15 cellular contexts compared by ENCODE assay signal in genomic region chr9:13386935-13387667, GRCh38.
DNase-seq lines count a peak whose midpoint lies in the region; ATAC-seq and TF ChIP-seq lines count a peak whose summit lies in the region.
"Had no signal": no experiment of that assay in that cellular context is flagged by ENCODE, and none has a peak within 500 bp of the region (broad histone marks: within the 10 kb centered on the region; RNA-seq: fewer than 3 reads in every experiment).

No MANE protein-coding gene starts in this region.

- no peaks in the 10 kb centered on the region for H3K36me3 ChIP-seq in SK-N-SH (replicated peaks in 1 of 2; ENCODE audit: control insufficient read depth in 1 of 2, insufficient read depth in 2 of 2, low read length in 1 of 2)
- H3K36me3 ChIP-seq in psoas muscle (ENCODE audit: insufficient read depth in 1 of 2, low read depth in 1 of 2): no peaks in the 10 kb centered on the region
- H3K36me3 ChIP-seq in colonic mucosa: no peaks in the 10 kb centered on the region

- 52% methylated on average over 3 of the region's 3 CpGs for WGBS in SK-N-SH (ENCODE audit: low lambda C conversion rate)
- WGBS in psoas muscle, 3 donors: 50 to 71% (median 59%) methylated on average over 3 of the region's 3 CpGs

- TF ChIP-seq CTCF in AG09309 (IDR thresholded peaks at IDR 0.05; ENCODE audit: control insufficient read depth, insufficient read depth, low read depth, low read length, missing control alignments) (no peak), SK-N-SH (IDR thresholded peaks at IDR 0.05) (no peak), fibroblast of the aortic adventitia (IDR thresholded peaks at IDR 0.05; ENCODE audit: insufficient read depth, low read length) (no peak), psoas muscle (IDR thresholded peaks at IDR 0.05) (no peak), colonic mucosa (IDR thresholded peaks at IDR 0.05) (no peak)

- H3K27ac ChIP-seq in SK-N-SH (ENCODE audit: low read depth in 2 of 2, low read length in 1 of 2) (peak overlapping the region; percentile 23 to 35; a peak in 3 of 4 replicates), psoas muscle (peak overlapping the region; percentile 50), colonic mucosa (no peak overlapping the region)
- H3K27ac ChIP-seq: HL-60 had no signal

- H3F3A ChIP-seq in SK-N-SH (replicated peaks; ENCODE audit: insufficient read depth): peaks cover 6% of the 10 kb centered on the region

- no peak for TF ChIP-seq EP300 in SK-N-SH (IDR thresholded peaks at IDR 0.05; ENCODE audit: borderline replicate concordance in 1 of 2, low read depth in 1 of 2, low read length in 1 of 2)

- H3K9me3 ChIP-seq in SK-N-SH: peaks cover 7% of the 10 kb centered on the region; the same call in 1 of the 2 replicates
- H3K9me3 ChIP-seq in psoas muscle: peaks cover 13% of the 10 kb centered on the region
- no peaks in the 10 kb centered on the region for H3K9me3 ChIP-seq in colonic mucosa

- H3K4me2 ChIP-seq in SK-N-SH: no peak overlapping the region

- H3K9ac ChIP-seq in SK-N-SH (no peak overlapping the region), colonic mucosa (ENCODE audit: low read depth in 2 of 2, low read length in 2 of 2) (no peak overlapping the region)

- TF ChIP-seq RAD21 in SK-N-SH (IDR thresholded peaks at IDR 0.05; ENCODE audit: low read length): no peak

- peaks cover 0 to 8% of the 10 kb centered on the region in 2 experiments; a peak in 1 of 4 replicates for H3K4me1 ChIP-seq in SK-N-SH (ENCODE audit: control insufficient read depth in 1 of 2, insufficient read depth in 2 of 2, low read depth in 1 of 2, low read length in 1 of 2)
- H3K4me1 ChIP-seq in psoas muscle: no peaks in the 10 kb centered on the region
- no peaks in the 10 kb centered on the region for H3K4me1 ChIP-seq in colonic mucosa

- H3K27me3 ChIP-seq in SK-N-SH (ENCODE audit: insufficient read depth) (no peaks in the 10 kb centered on the region), psoas muscle (ENCODE audit: insufficient read depth in 3 of 3, low read length in 2 of 3) (no peaks in the 10 kb centered on the region), colonic mucosa (no peaks in the 10 kb centered on the region)

- no peaks in the 10 kb centered on the region for H3K9me2 ChIP-seq in SK-N-SH

- DNase-seq in AG09309 (ENCODE audit: low read depth) (peak; percentile 10), SK-N-SH (no peak), fibroblast of the aortic adventitia (ENCODE audit: low read depth) (peak; percentile 97), psoas muscle (no peak), NCI-H1048 (lab: John Stamatoyannopoulos, UW) (no peak), colonic mucosa (no peak)
- DNase-seq: activated CD4-positive, CD25-positive, alpha-beta regulatory T cell; activated effector memory CD4-positive, alpha-beta T cell treated with Interleukin-2 at 50 U/mL for 16 hours; C1 segment of cervical spinal cord; effector CD8-positive, alpha-beta T cell; immature natural killer cell; NCI-H1694 had no signal

- no peak overlapping the region for H2AFZ ChIP-seq in SK-N-SH (ENCODE audit: low read depth)

- ATAC-seq in psoas muscle (peak; percentile 34 to 58 (median 53)), GM18861 (IDR thresholded peaks at IDR 0.05; ENCODE audit: unreplicated experiment) (no peak), GM18502 (IDR thresholded peaks at IDR 0.05; ENCODE audit: poor library complexity, unreplicated experiment) (no peak)

- CTCF ChIA-PET in SK-N-SH (lab: Yijun Ruan, JAX): no interaction called here

- H3K79me2 ChIP-seq in SK-N-SH (ENCODE audit: insufficient read depth): no peaks in the 10 kb centered on the region

- POLR2A ChIA-PET in SK-N-SH (lab: Yijun Ruan, JAX): no interaction called here

- no peak overlapping the region for H3K4me3 ChIP-seq in AG09309 (ENCODE audit: control insufficient read depth, low read depth, low read length)
- H3K4me3 ChIP-seq in SK-N-SH (ENCODE audit: low read depth in 2 of 2, low read length in 1 of 2): no peak overlapping the region
- no peak overlapping the region for H3K4me3 ChIP-seq in fibroblast of the aortic adventitia (ENCODE audit: low read depth, low read length)
- no peak overlapping the region for H3K4me3 ChIP-seq in psoas muscle
- H3K4me3 ChIP-seq in colonic mucosa: no peak overlapping the region

- no peaks in the 10 kb centered on the region for H4K20me1 ChIP-seq in SK-N-SH (ENCODE audit: insufficient read depth)

- intact Hi-C loops in psoas muscle (cut with DNase I) (no loop called here), colonic mucosa (cut with DNase I) (no loop called here)

TF ChIP-seq in SK-N-SH, 30 proteins besides CTCF, POLR2A, EP300 and RAD21:
- TF ChIP-seq SMC3 (IDR thresholded peaks at IDR 0.05; ENCODE audit: low read depth, low read length) (no peak), MAX (IDR thresholded peaks at IDR 0.05; ENCODE audit: low read depth) (no peak), RCOR1 (IDR thresholded peaks at IDR 0.05; ENCODE audit: low read length) (no peak), FOXM1 (IDR thresholded peaks at IDR 0.05; ENCODE audit: low read depth) (no peak), YY1 (IDR thresholded peaks at IDR 0.05; ENCODE audit: low read depth) (no peak), TAF1 (IDR thresholded peaks at IDR 0.05; ENCODE audit: borderline replicate concordance, low read depth, low read length) (no peak)

Comparison
In these comparisons a context has a peak if more than half of its experiments do, and no peak if none do; other contexts are left out.
1. DNase-seq: peak in AG09309 (single experiment) and fibroblast of the aortic adventitia (single experiment); none in SK-N-SH (single experiment), psoas muscle (0 of 2), NCI-H1048 (single experiment) and colonic mucosa (single experiment).
2. ATAC-seq: peak in psoas muscle (4 of 4); none in GM18861 (single experiment) and GM18502 (single experiment).